In the genomic region with DNA sequence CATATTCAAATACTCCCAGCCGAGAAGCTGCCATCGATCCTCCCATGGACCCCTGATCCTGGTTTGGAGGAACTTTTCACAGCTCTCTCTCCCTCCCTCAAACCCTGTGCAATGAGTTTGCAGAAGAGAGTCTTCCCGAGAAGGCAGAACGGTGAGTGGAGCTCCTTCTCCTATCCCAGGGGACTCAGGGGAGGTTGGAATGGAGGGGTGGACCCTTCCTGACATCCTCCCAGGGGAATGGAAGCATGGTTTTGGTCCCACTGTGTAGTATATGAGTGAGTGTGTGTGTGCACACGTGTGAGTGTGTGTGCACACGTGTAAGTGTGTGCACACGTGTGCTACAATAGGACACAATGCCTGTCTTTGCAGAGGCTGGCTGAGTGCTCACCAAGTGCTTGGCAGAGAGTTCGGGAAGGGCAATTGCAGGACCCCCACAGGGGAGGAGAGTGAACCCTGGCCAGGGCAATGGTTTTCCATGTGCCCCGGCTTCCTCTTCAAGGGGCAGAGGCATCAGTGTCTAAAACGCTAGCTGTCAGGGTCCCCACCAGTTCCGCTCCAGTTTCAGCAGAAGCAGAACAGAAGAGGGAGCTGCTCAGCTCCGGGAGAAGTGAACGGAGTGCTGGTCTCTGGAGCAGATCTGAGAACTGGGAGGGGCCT, we compare ENCODE assay signal across 12 cellular contexts. TPM values are rescaled to one million over a fixed set of nuclear protein-coding genes. Genes with fewer than 3 reads are reported as not detected.
DNase-seq lines count a peak whose midpoint lies in the region; FAIRE-seq and TF ChIP-seq lines count a peak whose summit lies in the region.
"Had no signal": no experiment of that assay in that cellular context is flagged by ENCODE, and none has a peak within 500 bp of the region (broad histone marks: within the 10 kb centered on the region; RNA-seq: fewer than 3 reads in every experiment).

No MANE protein-coding gene starts in this region.

- no peak for FAIRE-seq in D721Med (lab: Jason Lieb, UNC)
- FAIRE-seq: A204.1 had no signal

- H3K9ac ChIP-seq in mammary epithelial cell (ENCODE audit: insufficient read depth, low read length), result no peak overlapping the region

- H4K20me1 ChIP-seq in mammary epithelial cell (ENCODE audit: insufficient read depth, low read length), result no peaks in the 10 kb centered on the region

- H3K27me3 Mint-ChIP-seq in nephron (ENCODE audit: low read depth), result peaks cover 40% of the 10 kb centered on the region

- CTCF ChIA-PET in mammary epithelial cell (lab: Charles Lee; ENCODE audit: low non-redundant PET), result interaction anchor here (0.6 kb wide), 1 partner anchor 83 kb away, joined by 3 read pairs; no protein-coding TSS in a partner anchor

- no peaks in the 10 kb centered on the region for H3K36me3 ChIP-seq in breast epithelium
- no peaks in the 10 kb centered on the region for H3K36me3 ChIP-seq in mammary epithelial cell (ENCODE audit: insufficient read depth, low read length)
- H3K36me3 ChIP-seq in vagina, result no peaks in the 10 kb centered on the region

- peaks cover 22% of the 10 kb centered on the region for H3K4me1 Mint-ChIP-seq in nephron

- H3K4me3 ChIP-seq in breast epithelium (peak overlapping the region; percentile 45 to 62 (median 46)), mammary epithelial cell (replicated peaks in 1 of 3; ENCODE audit: insufficient read depth in 1 of 3, low read depth in 2 of 3, low read length in 3 of 3) (no peak overlapping the region), fibroblast of the aortic adventitia (ENCODE audit: low read depth, low read length) (peak overlapping the region; percentile 42), vagina (peak overlapping the region; percentile 42 to 50)

- H3K9me3 Mint-ChIP-seq in nephron, result no peaks in the 10 kb centered on the region
- H3K9me3 Mint-ChIP-seq: activated T-cell treated with anti-CD3 and anti-CD28 coated beads, Interleukin-2, amount 50 U/mL, for 24 hours had no signal

- H3K4me1 ChIP-seq in breast epithelium, result no peaks in the 10 kb centered on the region
- H3K4me1 ChIP-seq in mammary epithelial cell (ENCODE audit: insufficient read depth, low read length), result no peaks in the 10 kb centered on the region
- peaks cover 19% of the 10 kb centered on the region for H3K4me1 ChIP-seq in vagina

- TF ChIP-seq CTCF in breast epithelium (IDR thresholded peaks at IDR 0.05) (no peak), mammary epithelial cell (conservative IDR thresholded peaks at IDR 0.05 in 1 of 2, IDR thresholded peaks at IDR 0.05 in 1 of 2; ENCODE audit: extremely low read depth in 1 of 2, insufficient read depth in 1 of 2, low read depth in 1 of 2, low read length in 2 of 2) (no peak), fibroblast of the aortic adventitia (IDR thresholded peaks at IDR 0.05; ENCODE audit: insufficient read depth, low read length) (peak; percentile 11), nephron (IDR thresholded peaks at IDR 0.05; ENCODE audit: unreplicated experiment in 3 of 3) (no peak), vagina (IDR thresholded peaks at IDR 0.05) (no peak), D721Med (IDR thresholded peaks at IDR 0.05; ENCODE audit: insufficient read depth, missing control alignments) (no peak)

- in situ Hi-C loops in mammary epithelial cell (cut with MboI; ENCODE audit: low sequenced_read_pairs in 2 of 2), result no loop called here

- intact Hi-C loops in breast epithelium (cut with DNase I; ENCODE audit: low total_unique reads) (no loop called here), mammary epithelial cell (cut with micrococcal nuclease) (no loop called here), vagina (cut with DNase I) (no loop called here)

- whole genome bisulfite sequencing in mammary epithelial cell (ENCODE audit: low coverage, missing lambda C conversion rate), result 65% methylated on average over 9 of the region's 13 CpGs

- no peaks in the 10 kb centered on the region for H3K27me3 ChIP-seq in breast epithelium
- H3K27me3 ChIP-seq in mammary epithelial cell (ENCODE audit: insufficient read depth, low read length), result no peaks in the 10 kb centered on the region
- no peaks in the 10 kb centered on the region for H3K27me3 ChIP-seq in vagina

- peak overlapping the region; percentile 33 to 74 for H3K27ac ChIP-seq in breast epithelium
- H3K27ac ChIP-seq in mammary epithelial cell (ENCODE audit: insufficient read depth, low read depth, low read length), result no peak overlapping the region
- peak overlapping the region; percentile 78 for H3K27ac ChIP-seq in vagina

- H3K4me3 Mint-ChIP-seq in nephron, result peak overlapping the region in 2 of 3 experiments; percentile 18 to 52
- H3K4me3 Mint-ChIP-seq: activated T-cell treated with anti-CD3 and anti-CD28 coated beads, Interleukin-2, amount 50 U/mL, for 24 hours had no signal

- no TSS peak for BruUV-seq in mammary epithelial cell (replicated peaks; lab: Mats Ljungman, UMichigan)

- H3K4me2 ChIP-seq in mammary epithelial cell (ENCODE audit: insufficient read depth, low read depth, low read length), result no peak overlapping the region

- TF ChIP-seq POLR2A in breast epithelium (IDR thresholded peaks at IDR 0.05) (no peak), vagina (IDR thresholded peaks at IDR 0.05) (no peak)

- no peaks in the 10 kb centered on the region for H3K9me3 ChIP-seq in breast epithelium
- no peaks in the 10 kb centered on the region for H3K9me3 ChIP-seq in mammary epithelial cell (replicated peaks; ENCODE audit: insufficient read depth, low read length)
- no peaks in the 10 kb centered on the region for H3K9me3 ChIP-seq in vagina

- H3K36me3 Mint-ChIP-seq in nephron (ENCODE audit: low read depth), result no peaks in the 10 kb centered on the region

- H3K79me2 ChIP-seq in mammary epithelial cell (ENCODE audit: insufficient read depth, low read length), result no peaks in the 10 kb centered on the region

- no peak for DNase-seq in breast epithelium (ENCODE audit: low spot score in 2 of 2)
- no peak for DNase-seq in mammary epithelial cell
- no peak for DNase-seq in fibroblast of the aortic adventitia (ENCODE audit: low read depth)
- no peak for DNase-seq in vagina (ENCODE audit: extremely low spot score in 2 of 2)
- DNase-seq in activated T-cell treated with anti-CD3 and anti-CD28 coated beads, Interleukin-2, amount 50 U/mL, for 1 hour, result no peak
- no peak for DNase-seq in D721Med (ENCODE audit: insufficient read length, low spot score)
- DNase-seq in activated CD4-positive, CD25-positive, alpha-beta regulatory T cell (lab: John Stamatoyannopoulos, UW), result no peak
- DNase-seq: activated T-cell treated with anti-CD3 and anti-CD28 coated beads, Interleukin-2, amount 50 U/mL, for 24 hours; NCI-H2029 had no signal

- dilution Hi-C loops in mammary epithelial cell (cut with HindIII; ENCODE audit: low sequenced_read_pairs), result no loop called here

- H2AFZ ChIP-seq in mammary epithelial cell (ENCODE audit: low read depth, low read length), result no peak overlapping the region

- H3K27ac Mint-ChIP-seq in nephron, result peak overlapping the region in 2 of 3 experiments; percentile 31 to 67
- H3K27ac Mint-ChIP-seq: activated T-cell treated with anti-CD3 and anti-CD28 coated beads, Interleukin-2, amount 50 U/mL, for 24 hours had no signal

RNA-seq across cellular contexts. Expression of a gene that starts 13.8 kb away (rescaled TPM):
- 10 to 100 TPM; 11.1 to 40.5 (median 20.3) TPM for total RNA-seq in breast epithelium
- 1 to 10 TPM; 1.7 to 2.3 TPM for total RNA-seq in mammary epithelial cell
- 0.32 TPM for polyA plus RNA-seq in mammary epithelial cell
- polyA minus RNA-seq in mammary epithelial cell, result 2.8 TPM
- total RNA-seq in fibroblast of the aortic adventitia (ENCODE audit: low replicate concordance), result 0.65 and 1.4 TPM in 2 replicates
- total RNA-seq in vagina, result 19.9 TPM
- total RNA-seq: Daoy had no signal

RNA-seq across cellular contexts. Expression of a gene that starts 48.8 kb away (rescaled TPM):
- total RNA-seq in breast epithelium, result 1 to 10 TPM in 1 of 3 donors, under 1 TPM in 1, not detected in 1; 0.66 to 1.0 TPM
- under 1 TPM in 1 of 2 donors, not detected in 1; 0.17 TPM for total RNA-seq in mammary epithelial cell
- 0.03 TPM for polyA plus RNA-seq in mammary epithelial cell
- polyA minus RNA-seq in mammary epithelial cell, result not detected
- total RNA-seq in fibroblast of the aortic adventitia (ENCODE audit: low replicate concordance), result 4.0 TPM in 1 of 2 replicates, not detected in the other
- 8.6 TPM for total RNA-seq in vagina

Comparison
In these comparisons a context has a peak if more than half of its experiments do, and no peak if none do; other contexts are left out.
1. H3K4me3 ChIP-seq: peak in breast epithelium (3 of 3), fibroblast of the aortic adventitia (single experiment) and vagina (2 of 2); none in mammary epithelial cell (0 of 3).